Comparison of ENCODE assay signal across 8 cellular contexts in genomic region chr2:42095923-42096408, GRCh38. TPM values are rescaled to one million over a fixed set of nuclear protein-coding genes. Genes with fewer than 3 reads are reported as not detected.
DNase-seq lines count a peak whose midpoint lies in the region; ATAC-seq and TF ChIP-seq lines count a peak whose summit lies in the region.

No MANE protein-coding gene starts in this region.

- TF ChIP-seq CTCF in WI38 (IDR thresholded peaks at IDR 0.05; ENCODE audit: low read depth, low read length) (peak; percentile 48), breast epithelium (IDR thresholded peaks at IDR 0.05) (peak; percentile 89 to 91 (median 90))

- TF ChIP-seq POLR2A in breast epithelium (IDR thresholded peaks at IDR 0.05), result no peak

- peak; percentile 31 for ATAC-seq in GM21360 (IDR thresholded peaks at IDR 0.05; ENCODE audit: unreplicated experiment)
- peak; percentile 42 for ATAC-seq in left colon
- no peak for ATAC-seq in GM18502 (IDR thresholded peaks at IDR 0.05; ENCODE audit: poor library complexity, unreplicated experiment)

- no peak overlapping the region for H3K27ac ChIP-seq in breast epithelium

- DNase-seq in AG08395 (ENCODE audit: low spot score) (peak; percentile 51), NCI-H2171 treated with DMSO at 0.1 percent for 48 hours (lab: John Stamatoyannopoulos, UW) (peak; percentile 74), breast epithelium (ENCODE audit: low spot score in 2 of 2) (peak; percentile 54 to 69), left colon (peak in 1 of 2 donors; percentile 91)
- peak; percentile 77 for DNase-seq in stimulated activated CD4-positive, alpha-beta T cell treated with anti-CD3 and anti-CD28 coated beads, Interleukin-4, amount 100 ng/mL, for 1 hour

- H3K4me3 ChIP-seq in WI38 (ENCODE audit: low read depth, low read length) (no peak overlapping the region), breast epithelium (no peak overlapping the region)

- peaks cover 0 to 6% of the 10 kb centered on the region in 2 donors for H3K9me3 ChIP-seq in breast epithelium

- intact Hi-C loops in breast epithelium (cut with DNase I; ENCODE audit: low total_unique reads) (no loop called here), left colon (cut with DNase I, micrococcal nuclease) (loop anchor here in 1 of 2 donors (5.0 to 10.0 kb wide), 2 partner anchors 99 to 136 kb away; no protein-coding TSS in a partner anchor)

- no peaks in the 10 kb centered on the region for H3K36me3 ChIP-seq in breast epithelium

- H3K27me3 ChIP-seq in breast epithelium, result no peaks in the 10 kb centered on the region

- H3K4me1 ChIP-seq in breast epithelium, result no peaks in the 10 kb centered on the region

RNA-seq across cellular contexts. Expression of gene PKDCC, which starts 48.1 kb away (rescaled TPM):
- 100 to 1,000 TPM in 1 of 3 donors, 10 to 100 TPM in 2; 19.3 to 131 (median 95.4) TPM for total RNA-seq in breast epithelium
- 10 to 100 TPM; 68.5 to 74.0 TPM for total RNA-seq in left colon
